Comparison of ENCODE assay signal across 8 cellular contexts in genomic region chr18:48408727-48409590, GRCh38. TPM values are rescaled to one million over a fixed set of nuclear protein-coding genes. Genes with fewer than 3 reads are reported as not detected.
DNase-seq lines count a peak whose midpoint lies in the region; ATAC-seq and TF ChIP-seq lines count a peak whose summit lies in the region.

ZBTB7C (minus strand) TSS chr18:48409383.

- peaks cover 7% of the 10 kb centered on the region for H3K4me1 Mint-ChIP-seq in endothelial cell (ENCODE audit: unreplicated experiment)
- H3K4me1 Mint-ChIP-seq in mesothelial cell of epicardium, result peaks cover 15% of the 10 kb centered on the region

- no peak for TF ChIP-seq EP300 in transverse colon (IDR thresholded peaks at IDR 0.05; ENCODE audit: low read depth)

- H3K36me3 Mint-ChIP-seq in endothelial cell (ENCODE audit: low read depth, unreplicated experiment), result no peaks in the 10 kb centered on the region
- no peaks in the 10 kb centered on the region for H3K36me3 Mint-ChIP-seq in mesothelial cell of epicardium

- no peaks in the 10 kb centered on the region for H3K36me3 ChIP-seq in transverse colon

- intact Hi-C loops in transverse colon (cut with DNase I; ENCODE audit: low total_unique reads), result no loop called here

- H3K27ac Mint-ChIP-seq in endothelial cell (ENCODE audit: unreplicated experiment) (no peak within 1 kb of the TSS), mesothelial cell of epicardium (no peak within 1 kb of the TSS)

- peaks cover 80% of the 10 kb centered on the region for H3K27me3 ChIP-seq in transverse colon

- H3K4me3 Mint-ChIP-seq in endothelial cell (ENCODE audit: unreplicated experiment), result peak within 1 kb of the TSS; percentile 88
- H3K4me3 Mint-ChIP-seq in mesothelial cell of epicardium, result peak within 1 kb of the TSS; percentile 76

- H3K27me3 Mint-ChIP-seq in endothelial cell (ENCODE audit: unreplicated experiment) (peaks cover 34% of the 10 kb centered on the region), mesothelial cell of epicardium (ENCODE audit: low read depth) (peaks cover 75% of the 10 kb centered on the region)

- H3K9me3 ChIP-seq in transverse colon, result no peaks in the 10 kb centered on the region

- no peaks in the 10 kb centered on the region for H3K9me3 Mint-ChIP-seq in endothelial cell (ENCODE audit: unreplicated experiment)
- no peaks in the 10 kb centered on the region for H3K9me3 Mint-ChIP-seq in mesothelial cell of epicardium

- H3K4me3 ChIP-seq in transverse colon, result peak within 1 kb of the TSS; percentile 67 to 83 (median 74)

- H3K27ac ChIP-seq in transverse colon, result peak within 1 kb of the TSS; percentile 56 to 76 (median 60)

- DNase-seq in ELR (ENCODE audit: low read depth), result peak; percentile 33
- peak; percentile 46 for DNase-seq in SW480 (ENCODE audit: low spot score)
- peak; percentile 38 for DNase-seq in endothelial cell (ENCODE audit: low spot score)
- peak; percentile 44 to 55 for DNase-seq in mesothelial cell of epicardium (ENCODE audit: low spot score in 2 of 2, unreplicated experiment in 2 of 2)
- DNase-seq in transverse colon, result peak; percentile 28
- no peak for DNase-seq in NCI-H1694 treated with DMSO at 0.1 percent for 48 hours (lab: John Stamatoyannopoulos, UW)

- peak; percentile 34 for ATAC-seq in HG03175 (IDR thresholded peaks at IDR 0.05; ENCODE audit: unreplicated experiment)
- ATAC-seq in GM18909 (IDR thresholded peaks at IDR 0.05; ENCODE audit: poor library complexity, unreplicated experiment), result no peak

- TF ChIP-seq CTCF in endothelial cell (IDR thresholded peaks at IDR 0.05; ENCODE audit: unreplicated experiment), result no peak
- TF ChIP-seq CTCF in mesothelial cell of epicardium (IDR thresholded peaks at IDR 0.05; ENCODE audit: unreplicated experiment), result no peak
- no peak for TF ChIP-seq CTCF in transverse colon (IDR thresholded peaks at IDR 0.05)

- 0% methylated on average over 29 of the region's 136 CpGs; no CpG with 5 or more reads in 1 of the 2 donors for WGBS in transverse colon (ENCODE audit: low coverage in 1 of 2), 2 donors

- no peak for TF ChIP-seq POLR2A in transverse colon (IDR thresholded peaks at IDR 0.05)

- in situ Hi-C loops in transverse colon (cut with MboI; ENCODE audit: low pct_ligation_motif_present in 1 of 4, low pct_unique_long_range_greater_than_20kb in 1 of 4, low sequenced_read_pairs in 3 of 4), result no loop called here

- peaks cover 5 to 19% (median 16%) of the 10 kb centered on the region in 4 donors for H3K4me1 ChIP-seq in transverse colon

RNA-seq across cellular contexts. Expression of gene ZBTB7C, which starts in this region (rescaled TPM):
- total RNA-seq in endothelial cell (ENCODE audit: unreplicated experiment) (0.67 TPM), mesothelial cell of epicardium (7.0 to 9.1 TPM (median 7.4 TPM) in 3 replicates), transverse colon (10 to 100 TPM; 38.4 to 81.2 (median 47.5) TPM)

Comparison
In these comparisons a context has a peak if more than half of its experiments do, and no peak if none do; other contexts are left out.
1. Peak in DNase-seq in endothelial cell; RNA of the gene not detected or under 1 TPM.